ENCODE assay signal across 29 cellular contexts in genomic region chr15:69987492-69988482, GRCh38.
A peak's percentile ranks its signal among the peaks of the same experiment; 100 is the strongest.
DNase-seq lines count a peak whose midpoint lies in the region; ATAC-seq, FAIRE-seq and TF ChIP-seq lines count a peak whose summit lies in the region.
"Had no signal": no experiment of that assay in that cellular context is flagged by ENCODE, and none has a peak within 500 bp of the region (broad histone marks: within the 10 kb centered on the region; RNA-seq: fewer than 3 reads in every experiment).

No MANE protein-coding gene starts in this region.

- ATAC-seq in HG03354 (IDR thresholded peaks at IDR 0.05; ENCODE audit: poor library complexity, severe bottlenecking, unreplicated experiment) (no peak), HG03175 (IDR thresholded peaks at IDR 0.05; ENCODE audit: unreplicated experiment) (no peak)
- ATAC-seq: activated CD8-positive, alpha-beta T cell treated with anti-CD3 and anti-CD28 coated beads for 36 hours; CD8-positive, alpha-beta T cell; HCT116; left cardiac atrium; upper lobe of right lung had no signal

- in situ Hi-C loops in G401 (cut with HindIII; ENCODE audit: low sequenced_read_pairs), result no loop called here

- no peak for TF ChIP-seq POLR2A in GM12891 (IDR thresholded peaks at IDR 0.05; ENCODE audit: low read depth, low read length)

- DNase-seq in DMS153 treated with DMSO at 0.1 percent for 48 hours (lab: John Stamatoyannopoulos, UW; ENCODE audit: unreplicated experiment) (peak; percentile 14), DMS153 (lab: John Stamatoyannopoulos, UW) (no peak), GM12891 (ENCODE audit: insufficient read length, low spot score) (no peak), NCI-H69 (lab: John Stamatoyannopoulos, UW) (peak; percentile 80), epithelial cell of prostate (ENCODE audit: low read depth, low spot score) (peak; percentile 6), G401 (ENCODE audit: low spot score) (no peak)
- DNase-seq: 8988T; activated CD4-positive, alpha-beta T cell treated with anti-CD3 and anti-CD28 coated beads for 1 hour; activated CD8-positive, alpha-beta T cell treated with anti-CD3 and anti-CD28 coated beads for 36 hours; activated effector memory CD4-positive, alpha-beta T cell treated with Interleukin-2 at 50 U/mL for 16 hours; activated naive CD8-positive, alpha-beta T cell treated with anti-CD3 and anti-CD28 coated beads for 36 hours; CD8-positive, alpha-beta T cell; DMS79; effector CD4-positive, alpha-beta T cell; erythroblast; left cardiac atrium; NCI-H1436; NCI-H2171; NCI-H774; T-helper 1 cell; upper lobe of right lung had no signal

- FAIRE-seq in GM12891 (lab: Jason Lieb, UNC), result peak; percentile 16
- FAIRE-seq: astrocyte, GM12892 had no signal

- no peak overlapping the region for H3K27ac ChIP-seq in epithelial cell of prostate
- H3K27ac ChIP-seq: HL-60, neutrophil, SJCRH30, upper lobe of right lung had no signal

TF ChIP-seq in GM12891, 5 proteins besides CTCF, POLR2A, EP300 and RAD21:
- TF ChIP-seq TAF1 (IDR thresholded peaks at IDR 0.05; ENCODE audit: low read depth, low read length) (no peak), SPI1 (IDR thresholded peaks at IDR 0.05; ENCODE audit: low read depth, low read length) (no peak), POLR2AphosphoS5 (IDR thresholded peaks at IDR 0.05; ENCODE audit: low read depth, low read length) (no peak), PAX5 (IDR thresholded peaks at IDR 0.05; ENCODE audit: insufficient read depth, low read length, severe bottlenecking) (no peak), POU2F2 (IDR thresholded peaks at IDR 0.05; ENCODE audit: low read depth, low read length) (no peak)

Comparison
In these comparisons a context has a peak if more than half of its experiments do, and no peak if none do; other contexts are left out.
1. DNase-seq: peak in DMS153 treated with DMSO at 0.1 percent for 48 hours (single experiment), NCI-H69 (single experiment) and epithelial cell of prostate (single experiment); none in DMS153 (single experiment), GM12891 (single experiment) and G401 (single experiment).